In the genomic region with DNA sequence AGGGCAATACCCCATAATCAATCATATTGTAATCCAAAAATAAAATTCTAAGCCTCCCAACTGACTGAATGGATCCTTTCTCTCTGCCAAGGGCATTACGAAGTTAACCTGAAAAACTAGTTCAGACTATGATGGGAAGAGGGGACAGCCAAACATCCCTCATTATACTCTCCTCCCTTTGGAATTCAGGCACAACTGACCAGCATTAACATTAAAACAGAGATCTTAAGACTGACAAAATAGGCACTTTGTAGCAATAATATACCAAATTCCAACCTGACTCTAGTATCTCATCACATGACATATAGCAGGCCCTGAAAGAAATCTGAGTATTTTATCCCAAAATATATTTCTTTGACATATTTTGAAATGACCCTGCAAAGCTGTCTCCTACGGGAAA, we compare ENCODE assay signal across 23 cellular contexts. TPM values are rescaled to one million over a fixed set of nuclear protein-coding genes. Genes with fewer than 3 reads are reported as not detected.
"Had no signal": no experiment of that assay in that cellular context is flagged by ENCODE, and none has a peak within 500 bp of the region (broad histone marks: within the 10 kb centered on the region; RNA-seq: fewer than 3 reads in every experiment).

No MANE protein-coding gene starts in this region.

- ATAC-seq: gastroesophageal sphincter; mucosa of descending colon; naive thymus-derived CD8-positive, alpha-beta T cell; sciatic nerve; stimulated activated naive B cell treated with anti-CD40 and anti-IgM and Interleukin-4, amounts not matched to agents 10 μg/mL and 1 μg/mL and 100 μg/mL, for 72 hours; stimulated activated naive CD8-positive, alpha-beta T cell treated with anti-CD3 and anti-CD28 coated beads, Interleukin-15, amount 100 ng/mL, for 72 hours had no signal

- DNase-seq: effector memory CD4-positive, alpha-beta T cell; esophagus squamous epithelium; foreskin fibroblast; glutamatergic neuron; kidney glomerular epithelial cell; mucosa of descending colon; naive thymus-derived CD8-positive, alpha-beta T cell; posterior cingulate gyrus; spleen; stimulated activated CD4-positive, alpha-beta T cell treated with anti-CD3 and anti-CD28 coated beads, Interleukin-15, amount 100 ng/mL, for 24 hours; stimulated activated CD4-positive, alpha-beta T cell treated with anti-CD3 and anti-CD28 coated beads, Interleukin-1b, Interleukin-23, amount 100 ng/mL, for 48 hours; stimulated activated CD4-positive, alpha-beta T cell treated with anti-CD3 and anti-CD28 coated beads, Interleukin-4, amount 100 ng/mL, for 24 hours; stimulated activated naive B cell treated with anti-CD40 and anti-IgM and Interleukin-4, amounts not matched to agents 10 μg/mL and 1 μg/mL and 100 μg/mL, for 72 hours; stimulated activated naive CD8-positive, alpha-beta T cell treated with anti-CD3 and anti-CD28 coated beads, Interleukin-15, amount 100 ng/mL, for 72 hours; substantia nigra; transverse colon had no signal

- H3K4me1 Mint-ChIP-seq: stimulated activated naive CD8-positive, alpha-beta T cell treated with anti-CD3 and anti-CD28 coated beads, Interleukin-15, amount 100 ng/mL, for 72 hours had no signal

- H3K9me3 ChIP-seq: esophagus squamous epithelium, gastroesophageal sphincter, mucosa of descending colon, neutrophil, spleen, thoracic aorta, transverse colon had no signal

- H3K36me3 Mint-ChIP-seq: naive thymus-derived CD8-positive, alpha-beta T cell; stimulated activated naive B cell treated with anti-CD40 and anti-IgM and Interleukin-4, amounts not matched to agents 10 μg/mL and 1 μg/mL and 100 μg/mL, for 72 hours had no signal

- H3K27ac Mint-ChIP-seq: naive thymus-derived CD8-positive, alpha-beta T cell; stimulated activated naive B cell treated with anti-CD40 and anti-IgM and Interleukin-4, amounts not matched to agents 10 μg/mL and 1 μg/mL and 100 μg/mL, for 72 hours; stimulated activated naive CD8-positive, alpha-beta T cell treated with anti-CD3 and anti-CD28 coated beads, Interleukin-15, amount 100 ng/mL, for 72 hours had no signal

- H3K27ac ChIP-seq: epithelial cell of prostate, esophagus squamous epithelium, gastroesophageal sphincter, spleen, thoracic aorta, transverse colon had no signal

- H3K9me3 Mint-ChIP-seq: naive thymus-derived CD8-positive, alpha-beta T cell; stimulated activated naive B cell treated with anti-CD40 and anti-IgM and Interleukin-4, amounts not matched to agents 10 μg/mL and 1 μg/mL and 100 μg/mL, for 72 hours; stimulated activated naive CD8-positive, alpha-beta T cell treated with anti-CD3 and anti-CD28 coated beads, Interleukin-15, amount 100 ng/mL, for 72 hours had no signal

- H3K4me1 ChIP-seq: esophagus squamous epithelium, gastroesophageal sphincter, spleen, transverse colon had no signal

- H3K4me3 Mint-ChIP-seq: naive thymus-derived CD8-positive, alpha-beta T cell; stimulated activated naive B cell treated with anti-CD40 and anti-IgM and Interleukin-4, amounts not matched to agents 10 μg/mL and 1 μg/mL and 100 μg/mL, for 72 hours; stimulated activated naive CD8-positive, alpha-beta T cell treated with anti-CD3 and anti-CD28 coated beads, Interleukin-15, amount 100 ng/mL, for 72 hours had no signal

- H3K36me3 ChIP-seq: esophagus squamous epithelium, gastroesophageal sphincter, neutrophil, spleen, thoracic aorta, transverse colon had no signal

- H3K27me3 Mint-ChIP-seq: stimulated activated naive B cell treated with anti-CD40 and anti-IgM and Interleukin-4, amounts not matched to agents 10 μg/mL and 1 μg/mL and 100 μg/mL, for 72 hours; stimulated activated naive CD8-positive, alpha-beta T cell treated with anti-CD3 and anti-CD28 coated beads, Interleukin-15, amount 100 ng/mL, for 72 hours had no signal

- H3K4me3 ChIP-seq: esophagus squamous epithelium, gastroesophageal sphincter, mucosa of descending colon, spleen, thoracic aorta, transverse colon had no signal

- H3K27me3 ChIP-seq: esophagus squamous epithelium, gastroesophageal sphincter, neutrophil, spleen, transverse colon had no signal

RNA-seq across cellular contexts. Expression of a gene that starts 55.0 kb away (rescaled TPM):
- total RNA-seq: lung microvascular endothelial cell, pulmonary artery endothelial cell had no signal
- polyA plus RNA-seq: naive thymus-derived CD8-positive, alpha-beta T cell had no signal
